Comparison of ENCODE assay signal across 8 cellular contexts in the genomic region with DNA sequence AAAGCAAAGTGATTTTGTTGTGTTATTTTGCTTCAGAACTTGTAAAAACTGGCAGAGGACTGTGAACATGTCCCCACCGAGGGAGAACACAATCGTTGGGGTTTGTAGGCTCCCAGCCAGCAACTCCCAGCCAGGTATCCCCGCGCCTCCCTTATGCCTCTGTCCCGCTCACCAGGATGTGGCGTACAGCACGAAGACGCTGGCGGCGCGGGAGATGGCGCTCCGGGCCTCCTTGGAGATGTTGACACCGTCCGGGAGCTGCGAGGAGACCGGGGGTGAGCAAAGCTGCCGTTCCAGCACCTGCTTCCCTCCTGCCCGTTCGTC. TPM values are rescaled to one million over a fixed set of nuclear protein-coding genes. Genes with fewer than 3 reads are reported as not detected.
DNase-seq lines count a peak whose midpoint lies in the region; ATAC-seq, FAIRE-seq and TF ChIP-seq lines count a peak whose summit lies in the region.

No MANE protein-coding gene starts in this region.

- no peaks in the 10 kb centered on the region for H3K9me1 ChIP-seq in endothelial cell of umbilical vein (replicated peaks; ENCODE audit: control insufficient read depth, extremely low read depth, insufficient read depth, low read length)

- H2AFZ ChIP-seq in OCI-LY1 (ENCODE audit: low read length) (no peak overlapping the region), endothelial cell of umbilical vein (ENCODE audit: low read depth, low read length) (peak overlapping the region; percentile 1)

- peak; percentile 16 for ATAC-seq in activated CD4-positive, alpha-beta T cell treated with anti-CD3 and anti-CD28 coated beads for 36 hours
- ATAC-seq in pancreas (peak in 1 of 4 donors; percentile 5), GM21360 (IDR thresholded peaks at IDR 0.05; ENCODE audit: unreplicated experiment) (no peak), GM19324 (IDR thresholded peaks at IDR 0.05; ENCODE audit: low FRiP score, unreplicated experiment) (no peak)

- H3K36me3 ChIP-seq in OCI-LY1 (ENCODE audit: insufficient read depth, low read length): peaks cover 30% of the 10 kb centered on the region
- H3K36me3 ChIP-seq in endothelial cell of umbilical vein (ENCODE audit: control insufficient read depth in 2 of 2, extremely low read depth in 1 of 2, insufficient read depth in 2 of 2, low read length in 2 of 2): peaks cover 4 to 5% of the 10 kb centered on the region in 2 experiments
- peaks cover 0 to 6% (median 3%) of the 10 kb centered on the region in 3 donors for H3K36me3 ChIP-seq in pancreas

- H3K4me2 ChIP-seq in OCI-LY1 (ENCODE audit: low read length) (peak overlapping the region; percentile 78), endothelial cell of umbilical vein (ENCODE audit: insufficient read depth, low read length) (peak overlapping the region; percentile 85)

- H3K4me1 Mint-ChIP-seq in activated CD4-positive, alpha-beta T cell treated with anti-CD3 and anti-CD28 coated beads for 36 hours: peaks cover 36% of the 10 kb centered on the region

- no peak for TF ChIP-seq CTCF in OCI-LY1 (IDR thresholded peaks at IDR 0.05; ENCODE audit: low read length)
- no peak for TF ChIP-seq CTCF in endothelial cell of umbilical vein (IDR thresholded peaks at IDR 0.05; ENCODE audit: extremely low read depth in 1 of 2, insufficient read depth in 1 of 2, low read depth in 1 of 2, low read length in 2 of 2)
- TF ChIP-seq CTCF in pancreas (IDR thresholded peaks at IDR 0.05): no peak

- H3K9me3 Mint-ChIP-seq in activated CD4-positive, alpha-beta T cell treated with anti-CD3 and anti-CD28 coated beads for 36 hours (ENCODE audit: low read depth): no peaks in the 10 kb centered on the region

- no peaks in the 10 kb centered on the region for H3K9me2 ChIP-seq in OCI-LY1 (ENCODE audit: low read depth, low read length)

- H3K27ac ChIP-seq in OCI-LY1 (ENCODE audit: low read depth, low read length, poor library complexity, severe bottlenecking) (peak overlapping the region; percentile 89), endothelial cell of umbilical vein (ENCODE audit: insufficient read depth, low read depth, low read length) (peak overlapping the region; percentile 84), pancreas (peak overlapping the region; percentile 81 to 98 (median 90))

- H4K20me1 ChIP-seq in OCI-LY1 (ENCODE audit: insufficient read depth, low read length): no peaks in the 10 kb centered on the region
- H4K20me1 ChIP-seq in endothelial cell of umbilical vein (replicated peaks; ENCODE audit: control insufficient read depth, extremely low read depth, insufficient read depth, low read length): no peaks in the 10 kb centered on the region

- H3K27me3 ChIP-seq in OCI-LY1 (ENCODE audit: insufficient read depth, low read length): no peaks in the 10 kb centered on the region
- H3K27me3 ChIP-seq in endothelial cell of umbilical vein (ENCODE audit: control insufficient read depth in 2 of 2, insufficient read depth in 2 of 2, low read length in 2 of 2): no peaks in the 10 kb centered on the region
- no peaks in the 10 kb centered on the region for H3K27me3 ChIP-seq in pancreas

- CTCF ChIA-PET in activated CD4-positive, alpha-beta T cell treated with anti-CD3 and anti-CD28 coated beads for 36 hours (lab: Charles Lee): interaction anchor here (0.6 to 3.8 kb wide), 11 partner anchors 10 to 1779 kb away, joined by 3 to 38 read pairs (median 7); a partner anchor contains a TSS
- CTCF ChIA-PET in endothelial cell of umbilical vein (lab: Charles Lee): interaction anchor here (0.7 to 1.7 kb wide), 13 partner anchors 9 to 248 kb away, joined by 3 to 18 read pairs (median 5); a partner anchor contains a TSS

- WGBS in pancreas, 2 donors: 0% methylated on average over 20 of the region's 20 CpGs

- BruUV-seq in endothelial cell of umbilical vein (replicated peaks; lab: Mats Ljungman, UMichigan): TSS peak; percentile 43

- no peaks in the 10 kb centered on the region for H3K27me3 Mint-ChIP-seq in activated CD4-positive, alpha-beta T cell treated with anti-CD3 and anti-CD28 coated beads for 36 hours

- dilution Hi-C loops in endothelial cell of umbilical vein (cut with MboI; ENCODE audit: extremely low pct_ligation_motif_present, low sequenced_read_pairs): no loop called here

- H3K4me3 ChIP-seq in OCI-LY1 (ENCODE audit: low read depth, low read length, poor library complexity, severe bottlenecking) (peak overlapping the region; percentile 88), endothelial cell of umbilical vein (replicated peaks in 1 of 3; ENCODE audit: insufficient read depth in 1 of 3, low read depth in 1 of 3, low read length in 3 of 3) (peak overlapping the region; percentile 18 to 98 (median 92)), pancreas (peak overlapping the region; percentile 53 to 89 (median 74))

- H3K9me3 ChIP-seq in OCI-LY1 (ENCODE audit: low read length) (no peaks in the 10 kb centered on the region), endothelial cell of umbilical vein (replicated peaks; ENCODE audit: control insufficient read depth, insufficient read depth, low read length) (no peaks in the 10 kb centered on the region), pancreas (no peaks in the 10 kb centered on the region)

- POLR2A ChIA-PET in activated CD4-positive, alpha-beta T cell treated with anti-CD3 and anti-CD28 coated beads for 36 hours (lab: Charles Lee): interaction anchor here (0.5 to 2.6 kb wide), 14 partner anchors 9 to 1084 kb away, joined by 3 to 13 read pairs (median 6); a partner anchor contains a TSS
- POLR2A ChIA-PET in endothelial cell of umbilical vein (lab: Charles Lee): interaction anchor here (0.9 to 1.4 kb wide), 10 partner anchors 8 to 245 kb away, joined by 3 to 9 read pairs (median 4); a partner anchor contains a TSS

- H3K9ac ChIP-seq in OCI-LY1 (ENCODE audit: low read length): peak overlapping the region; percentile 100
- H3K9ac ChIP-seq in endothelial cell of umbilical vein (replicated peaks; ENCODE audit: extremely low read depth, insufficient read depth, low read length): peak overlapping the region; percentile 99

- FAIRE-seq in endothelial cell of umbilical vein (lab: Jason Lieb, UNC) (no peak), pancreas (lab: Jason Lieb, UNC) (no peak)

- no peak for DNase-seq in activated CD4-positive, alpha-beta T cell treated with anti-CD3 and anti-CD28 coated beads for 36 hours
- DNase-seq in activated CD4-positive, alpha-beta T cell treated with anti-CD3 and anti-CD28 coated beads, Interleukin-2, amount 50 U/mL, for 4 hours: no peak
- DNase-seq in endothelial cell of umbilical vein (ENCODE audit: low read depth, low spot score) (no peak), pancreas (no peak)
- no peak for DNase-seq in central memory CD4-positive, alpha-beta T cell

- peaks cover 3% of the 10 kb centered on the region; the same call in 1 of the 2 replicates for H3F3A ChIP-seq in OCI-LY1 (ENCODE audit: insufficient read depth, low read length)

- intact Hi-C loops in activated CD4-positive, alpha-beta T cell treated with anti-CD3 and anti-CD28 coated beads for 36 hours (cut with DNase I, micrococcal nuclease): loop anchor here (1.0 to 10.0 kb wide), 17 partner anchors 9 to 1175 kb away; a partner anchor contains a TSS
- intact Hi-C loops in endothelial cell of umbilical vein (cut with micrococcal nuclease) (loop anchor here (1.0 to 5.0 kb wide), 8 partner anchors 9 to 265 kb away; a partner anchor contains a TSS), pancreas (cut with DNase I) (loop anchor here in 2 of 3 donors (5.0 to 10.0 kb wide), 2 partner anchors 103 to 105 kb away; a partner anchor contains a TSS)

- H3K79me2 ChIP-seq in OCI-LY1 (ENCODE audit: insufficient read depth, low read length) (peaks cover 8% of the 10 kb centered on the region), endothelial cell of umbilical vein (ENCODE audit: control insufficient read depth, insufficient read depth, low read length) (peaks cover 21% of the 10 kb centered on the region)

- H3K27ac Mint-ChIP-seq in activated CD4-positive, alpha-beta T cell treated with anti-CD3 and anti-CD28 coated beads for 36 hours: peak overlapping the region; percentile 100

- peaks cover 36% of the 10 kb centered on the region for H3K4me1 ChIP-seq in OCI-LY1 (ENCODE audit: insufficient read depth, low read length, severe bottlenecking)
- H3K4me1 ChIP-seq in endothelial cell of umbilical vein (ENCODE audit: control insufficient read depth, extremely low read depth, insufficient read depth, low read length): peaks cover 9% of the 10 kb centered on the region
- H3K4me1 ChIP-seq in pancreas: peaks cover 5 to 13% (median 10%) of the 10 kb centered on the region in 3 donors

- H3K36me3 Mint-ChIP-seq in activated CD4-positive, alpha-beta T cell treated with anti-CD3 and anti-CD28 coated beads for 36 hours (ENCODE audit: low read depth): peaks cover 34% of the 10 kb centered on the region

- TF ChIP-seq POLR2A in endothelial cell of umbilical vein (IDR thresholded peaks at IDR 0.05; ENCODE audit: low read depth, low read length): no peak

- H3K4me3 Mint-ChIP-seq in activated CD4-positive, alpha-beta T cell treated with anti-CD3 and anti-CD28 coated beads for 36 hours: peak overlapping the region; percentile 98

RNA-seq across cellular contexts. Expression of a gene that starts 0.6 kb away (rescaled TPM):
- total RNA-seq in activated CD4-positive, alpha-beta T cell treated with anti-CD3 and anti-CD28 coated beads for 36 hours: 10 to 100 TPM; 53.3 to 57.4 TPM
- 53.8 and 54.3 TPM in 2 replicates for total RNA-seq in endothelial cell of umbilical vein
- 61.5 and 68.6 TPM in 2 replicates for polyA plus RNA-seq in endothelial cell of umbilical vein
- polyA plus RNA-seq in endothelial cell of umbilical vein (2011; cell fraction: cytosol; rRNA removed): 55.8 and 60.0 TPM in 2 replicates
- 43.1 and 68.8 TPM in 2 replicates for polyA plus RNA-seq in endothelial cell of umbilical vein (2011; cell fraction: nucleus; rRNA removed)
- 62.2 and 78.6 TPM in 2 replicates for polyA plus RNA-seq in endothelial cell of umbilical vein (2012)
- 42.8 and 53.7 TPM in 2 replicates for polyA minus RNA-seq in endothelial cell of umbilical vein
- polyA minus RNA-seq in endothelial cell of umbilical vein (2011; cell fraction: cytosol; rRNA and poly(A)+ RNA removed): 46.3 TPM
- 14.6 and 18.9 TPM in 2 replicates for polyA minus RNA-seq in endothelial cell of umbilical vein (2011; cell fraction: nucleus; rRNA and poly(A)+ RNA removed)
- total RNA-seq in pancreas: 10 to 100 TPM in 5 of 6 donors, 1 to 10 TPM in 1; 8.7 to 19.1 (median 14.0) TPM
- 10 to 100 TPM in 1 of 2 donors, 1 to 10 TPM in 1; 9.1 to 14.3 TPM for polyA plus RNA-seq in pancreas

RNA-seq across cellular contexts. Expression of a gene that starts 0.7 kb away (rescaled TPM):
- 1 to 10 TPM in 1 of 2 experiments, under 1 TPM in 1; 0.91 to 1.1 TPM for total RNA-seq in activated CD4-positive, alpha-beta T cell treated with anti-CD3 and anti-CD28 coated beads for 36 hours
- total RNA-seq in endothelial cell of umbilical vein: 0.66 and 0.88 TPM in 2 replicates
- 0.08 and 0.25 TPM in 2 replicates for polyA plus RNA-seq in endothelial cell of umbilical vein
- polyA plus RNA-seq in endothelial cell of umbilical vein (2011; cell fraction: cytosol; rRNA removed): 0.34 and 0.35 TPM in 2 replicates
- 0.98 and 1.1 TPM in 2 replicates for polyA plus RNA-seq in endothelial cell of umbilical vein (2011; cell fraction: nucleus; rRNA removed)
- 0.28 and 0.57 TPM in 2 replicates for polyA plus RNA-seq in endothelial cell of umbilical vein (2012)
- polyA minus RNA-seq in endothelial cell of umbilical vein: 0.85 and 1.9 TPM in 2 replicates
- polyA minus RNA-seq in endothelial cell of umbilical vein (2011; cell fraction: cytosol; rRNA and poly(A)+ RNA removed): not detected
- polyA minus RNA-seq in endothelial cell of umbilical vein (2011; cell fraction: nucleus; rRNA and poly(A)+ RNA removed): 1.0 and 1.7 TPM in 2 replicates
- under 1 TPM; 0.18 to 0.55 (median 0.42) TPM for total RNA-seq in pancreas
- polyA plus RNA-seq in pancreas: 1 to 10 TPM in 1 of 2 donors, under 1 TPM in 1; 0.68 to 1.5 TPM

RNA-seq across cellular contexts. Expression of a gene that starts 8.8 kb away (rescaled TPM):
- total RNA-seq in activated CD4-positive, alpha-beta T cell treated with anti-CD3 and anti-CD28 coated beads for 36 hours: 10 to 100 TPM; 20.2 to 30.1 TPM
- total RNA-seq in endothelial cell of umbilical vein: 29.5 TPM in 2 replicates
- polyA plus RNA-seq in endothelial cell of umbilical vein: 11.8 and 12.8 TPM in 2 replicates
- polyA plus RNA-seq in endothelial cell of umbilical vein (2011; cell fraction: cytosol; rRNA removed): 10.4 and 11.1 TPM in 2 replicates
- 17.1 and 19.1 TPM in 2 replicates for polyA plus RNA-seq in endothelial cell of umbilical vein (2011; cell fraction: nucleus; rRNA removed)
- 28.3 and 36.1 TPM in 2 replicates for polyA plus RNA-seq in endothelial cell of umbilical vein (2012)
- polyA minus RNA-seq in endothelial cell of umbilical vein: 15.2 and 25.8 TPM in 2 replicates
- 3.5 TPM for polyA minus RNA-seq in endothelial cell of umbilical vein (2011; cell fraction: cytosol; rRNA and poly(A)+ RNA removed)
- polyA minus RNA-seq in endothelial cell of umbilical vein (2011; cell fraction: nucleus; rRNA and poly(A)+ RNA removed): 11.7 and 15.1 TPM in 2 replicates
- total RNA-seq in pancreas: 10 to 100 TPM; 35.7 to 60.3 (median 43.8) TPM
- polyA plus RNA-seq in pancreas: 10 to 100 TPM; 43.3 to 46.5 TPM

RNA-seq across cellular contexts. Expression of a gene that starts 33.1 kb away (rescaled TPM):
- 10 to 100 TPM; 12.7 to 16.5 TPM for total RNA-seq in activated CD4-positive, alpha-beta T cell treated with anti-CD3 and anti-CD28 coated beads for 36 hours
- total RNA-seq in endothelial cell of umbilical vein (7.6 and 8.0 TPM in 2 replicates), pancreas (10 to 100 TPM; 18.8 to 44.0 (median 26.3) TPM)
- polyA plus RNA-seq in endothelial cell of umbilical vein (14.1 and 15.5 TPM in 2 replicates), pancreas (10 to 100 TPM; 76.0 to 80.6 TPM)
- polyA plus RNA-seq in endothelial cell of umbilical vein (2011; cell fraction: cytosol; rRNA removed): 7.0 and 10.1 TPM in 2 replicates
- polyA plus RNA-seq in endothelial cell of umbilical vein (2011; cell fraction: nucleus; rRNA removed): 10.5 and 11.1 TPM in 2 replicates
- polyA plus RNA-seq in endothelial cell of umbilical vein (2012): 7.1 and 7.3 TPM in 2 replicates
- 4.9 and 7.6 TPM in 2 replicates for polyA minus RNA-seq in endothelial cell of umbilical vein
- polyA minus RNA-seq in endothelial cell of umbilical vein (2011; cell fraction: cytosol; rRNA and poly(A)+ RNA removed): 8.1 TPM
- 3.4 and 4.8 TPM in 2 replicates for polyA minus RNA-seq in endothelial cell of umbilical vein (2011; cell fraction: nucleus; rRNA and poly(A)+ RNA removed)

RNA-seq across cellular contexts. Expression of a gene that starts 53.7 kb away (rescaled TPM):
- 10 to 100 TPM; 55.9 to 62.2 TPM for total RNA-seq in activated CD4-positive, alpha-beta T cell treated with anti-CD3 and anti-CD28 coated beads for 36 hours
- total RNA-seq in endothelial cell of umbilical vein (407 and 416 TPM in 2 replicates), pancreas (10 to 100 TPM; 18.3 to 44.0 (median 28.7) TPM)
- polyA plus RNA-seq in endothelial cell of umbilical vein (356 and 385 TPM in 2 replicates), pancreas (10 to 100 TPM; 31.6 to 55.3 TPM)
- polyA plus RNA-seq in endothelial cell of umbilical vein (2011; cell fraction: cytosol; rRNA removed): 317 and 396 TPM in 2 replicates
- 509 and 635 TPM in 2 replicates for polyA plus RNA-seq in endothelial cell of umbilical vein (2011; cell fraction: nucleus; rRNA removed)
- polyA plus RNA-seq in endothelial cell of umbilical vein (2012): 125 and 130 TPM in 2 replicates
- 566 and 594 TPM in 2 replicates for polyA minus RNA-seq in endothelial cell of umbilical vein
- polyA minus RNA-seq in endothelial cell of umbilical vein (2011; cell fraction: cytosol; rRNA and poly(A)+ RNA removed): 16.0 TPM
- polyA minus RNA-seq in endothelial cell of umbilical vein (2011; cell fraction: nucleus; rRNA and poly(A)+ RNA removed): 401 and 590 TPM in 2 replicates
